ENCODE assay signal across 1 cellular context in genomic region chr9:123354806-123355508, GRCh38.
TF ChIP-seq lines count a peak whose summit lies in the region.

No MANE protein-coding gene starts in this region.

TF ChIP-seq in GM12878, 131 proteins besides CTCF, POLR2A, EP300 and RAD21:
- no peak for TF ChIP-seq ELK1 (IDR thresholded peaks at IDR 0.05; ENCODE audit: low read depth, low read length)
- TF ChIP-seq MYC (IDR thresholded peaks at IDR 0.05; ENCODE audit: insufficient read depth, insufficient read length, insufficient replicate concordance, low read length, severe bottlenecking) = no peak
- no peak for TF ChIP-seq POLR2AphosphoS2 (IDR thresholded peaks at IDR 0.05; ENCODE audit: low read depth, low read length)
- TF ChIP-seq SMC3 (IDR thresholded peaks at IDR 0.05; ENCODE audit: borderline replicate concordance, low read length) = no peak
- no peak for TF ChIP-seq MXI1 (IDR thresholded peaks at IDR 0.05; ENCODE audit: low read depth, low read length)
- no peak for TF ChIP-seq PBX3 (IDR thresholded peaks at IDR 0.05; ENCODE audit: insufficient replicate concordance, low read depth, low read length)
- no peak for TF ChIP-seq CHD2 (IDR thresholded peaks at IDR 0.05; ENCODE audit: borderline replicate concordance, low read depth, low read length)
- no peak for TF ChIP-seq ZNF384 (IDR thresholded peaks at IDR 0.05; ENCODE audit: borderline replicate concordance, low read depth, low read length)
- TF ChIP-seq CBFB (IDR thresholded peaks at IDR 0.05; ENCODE audit: low read depth) = no peak
- TF ChIP-seq PAX8 (IDR thresholded peaks at IDR 0.05) = no peak
- TF ChIP-seq EED (IDR thresholded peaks at IDR 0.05; ENCODE audit: low read depth) = no peak
